In genomic region chr16:86035906-86036305, GRCh38 we compare ENCODE assay signal across 24 cellular contexts.
DNase-seq lines count a peak whose midpoint lies in the region; ATAC-seq, FAIRE-seq and TF ChIP-seq lines count a peak whose summit lies in the region.
"Had no signal": no experiment of that assay in that cellular context is flagged by ENCODE, and none has a peak within 500 bp of the region (broad histone marks: within the 10 kb centered on the region; RNA-seq: fewer than 3 reads in every experiment).

No MANE protein-coding gene starts in this region.

- no peak overlapping the region for H2BK120ac ChIP-seq in neuronal stem cell (ENCODE audit: low read depth, low read length)

- H3K14ac ChIP-seq in neuronal stem cell (ENCODE audit: low read length), result no peak overlapping the region

- H2AFZ ChIP-seq in neuronal stem cell (ENCODE audit: low read length) (no peak overlapping the region), OCI-LY7 (ENCODE audit: low read length) (no peak overlapping the region)
- H2AFZ ChIP-seq: GM23338 had no signal

- H2AK5ac ChIP-seq in neuronal stem cell (ENCODE audit: low read depth, low read length), result peak overlapping the region; percentile 30

- H4K91ac ChIP-seq in neuronal stem cell (ENCODE audit: low read depth, low read length, poor library complexity), result no peak overlapping the region

- H3K4me2 ChIP-seq in neuronal stem cell (ENCODE audit: insufficient read depth, low read length, poor library complexity, severe bottlenecking) (no peak overlapping the region), OCI-LY7 (ENCODE audit: low read length) (no peak overlapping the region)
- H3K4me2 ChIP-seq: BLaER1, GM23338 had no signal

- intact Hi-C loops in kidney (cut with DNase I) (no loop called here), upper lobe of right lung (cut with DNase I) (no loop called here), body of pancreas (cut with DNase I) (no loop called here), OCI-LY7 (cut with micrococcal nuclease; ENCODE audit: unreplicated experiment) (no loop called here)

- H3K79me1 ChIP-seq in neuronal stem cell (ENCODE audit: low read depth, low read length), result no peaks in the 10 kb centered on the region

- H3K36me3 Mint-ChIP-seq in T-helper 1 cell treated with Interleukin-12 subunit alpha and Interleukin-12 subunit beta and Interleukin-4 antibody, amounts not matched to agents 30 μg/mL and 1 μg/mL, for 36 hours (ENCODE audit: low read depth), result no peaks in the 10 kb centered on the region
- H3K36me3 Mint-ChIP-seq: CD4-positive, CD25-positive, alpha-beta regulatory T cell; CD8-positive, alpha-beta T cell had no signal

- H3K9ac ChIP-seq in kidney (ENCODE audit: low read length in 2 of 2) (no peak overlapping the region), neuronal stem cell (ENCODE audit: low read depth, low read length, poor library complexity) (no peak overlapping the region)
- H3K9ac ChIP-seq: BLaER1 had no signal

- no peak for DNase-seq in T-helper 1 cell
- DNase-seq in kidney, result peak; percentile 37
- no peak for DNase-seq in neuronal stem cell (ENCODE audit: low spot score)
- peak; percentile 48 for DNase-seq in upper lobe of right lung
- DNase-seq in DMS 273 (lab: John Stamatoyannopoulos, UW; ENCODE audit: unreplicated experiment), result no peak
- no peak for DNase-seq in body of pancreas
- DNase-seq in OCI-LY7 (ENCODE audit: low spot score), result no peak
- DNase-seq: CD4-positive, CD25-positive, alpha-beta regulatory T cell; CD8-positive, alpha-beta T cell; DMS 273 treated with DMSO at 0.1 percent for 48 hours; DMS79; EL; GDM1; H9 had no signal

- H3K9me2 ChIP-seq in OCI-LY7 (ENCODE audit: insufficient read depth, low read length), result no peaks in the 10 kb centered on the region

- H3K23ac ChIP-seq in neuronal stem cell (ENCODE audit: low read depth, low read length, poor library complexity), result no peak overlapping the region

- H3K4me3 ChIP-seq in kidney (ENCODE audit: low read length in 2 of 2) (no peak overlapping the region), neuronal stem cell (ENCODE audit: low read length in 2 of 2) (no peak overlapping the region), upper lobe of right lung (no peak overlapping the region), body of pancreas (no peak overlapping the region), OCI-LY7 (ENCODE audit: low read depth, low read length, poor library complexity, severe bottlenecking) (no peak overlapping the region)
- H3K4me3 ChIP-seq: BLaER1, GM12878, GM23338 had no signal

- BruUV-seq in OCI-LY7 (replicated peaks; lab: Mats Ljungman, UMichigan), result no TSS peak

- no peak for TF ChIP-seq CTCF in kidney (IDR thresholded peaks at IDR 0.05; ENCODE audit: borderline replicate concordance, extremely low read depth, insufficient read depth)
- no peak for TF ChIP-seq CTCF in upper lobe of right lung (IDR thresholded peaks at IDR 0.05)
- no peak for TF ChIP-seq CTCF in body of pancreas (IDR thresholded peaks at IDR 0.05)
- TF ChIP-seq CTCF in OCI-LY7 (conservative IDR thresholded peaks at IDR 0.05; ENCODE audit: low read length), result no peak

- no CpG with 5 or more reads among the region's 13 CpGs for WGBS in neuronal stem cell (ENCODE audit: extremely low coverage in 2 of 2, insufficient read length in 2 of 2, insufficient replicate concordance in 1 of 2), 2 donors
- WGBS in body of pancreas, 2 donors, result 85 to 90% methylated on average over 13 of the region's 13 CpGs

- H3K9me3 ChIP-seq in kidney (ENCODE audit: control insufficient read depth in 1 of 2, low read length in 2 of 2), result no peaks in the 10 kb centered on the region
- H3K9me3 ChIP-seq in neuronal stem cell (replicated peaks in 1 of 2; ENCODE audit: control insufficient read depth in 2 of 2, insufficient read depth in 1 of 2, low read depth in 1 of 2, low read length in 2 of 2), result peaks cover 0 to 4% of the 10 kb centered on the region in 2 donors
- no peaks in the 10 kb centered on the region for H3K9me3 ChIP-seq in upper lobe of right lung
- no peaks in the 10 kb centered on the region for H3K9me3 ChIP-seq in body of pancreas
- H3K9me3 ChIP-seq in OCI-LY7 (ENCODE audit: low read length), result no peaks in the 10 kb centered on the region
- H3K9me3 ChIP-seq: Caco-2 had no signal

- no peaks in the 10 kb centered on the region for H3K9me3 Mint-ChIP-seq in T-helper 1 cell treated with Interleukin-12 subunit alpha and Interleukin-12 subunit beta and Interleukin-4 antibody, amounts not matched to agents 30 μg/mL and 1 μg/mL, for 36 hours
- H3K9me3 Mint-ChIP-seq: CD4-positive, CD25-positive, alpha-beta regulatory T cell; CD8-positive, alpha-beta T cell had no signal

- no peak overlapping the region for H3K4ac ChIP-seq in neuronal stem cell (ENCODE audit: low read length)

- no peaks in the 10 kb centered on the region for H3K36me3 ChIP-seq in kidney (ENCODE audit: control insufficient read depth in 1 of 2, insufficient read depth in 2 of 2, low read length in 2 of 2)
- H3K36me3 ChIP-seq in neuronal stem cell (replicated peaks in 1 of 2; ENCODE audit: control insufficient read depth in 2 of 2, insufficient read depth in 2 of 2, low read length in 2 of 2), result no peaks in the 10 kb centered on the region
- H3K36me3 ChIP-seq in upper lobe of right lung, result no peaks in the 10 kb centered on the region
- no peaks in the 10 kb centered on the region for H3K36me3 ChIP-seq in body of pancreas (replicated peaks in 1 of 2; ENCODE audit: insufficient read depth in 1 of 2, low read depth in 2 of 2)
- H3K36me3 ChIP-seq in OCI-LY7 (ENCODE audit: insufficient read depth, low read length), result no peaks in the 10 kb centered on the region
- H3K36me3 ChIP-seq: BLaER1 had no signal

- no peaks in the 10 kb centered on the region for H3K79me2 ChIP-seq in OCI-LY7 (ENCODE audit: insufficient read depth, low read depth, low read length)

- no peak overlapping the region for H2BK15ac ChIP-seq in neuronal stem cell (ENCODE audit: low read length)

- H3K4me3 Mint-ChIP-seq in T-helper 1 cell treated with Interleukin-12 subunit alpha and Interleukin-12 subunit beta and Interleukin-4 antibody, amounts not matched to agents 30 μg/mL and 1 μg/mL, for 36 hours, result no peak overlapping the region
- H3K4me3 Mint-ChIP-seq: B cell; CD4-positive, CD25-positive, alpha-beta regulatory T cell; CD8-positive, alpha-beta T cell; GM23338; H9 had no signal

- H3K4me1 ChIP-seq in kidney (ENCODE audit: control insufficient read depth in 1 of 2, insufficient read depth in 1 of 2, low read depth in 1 of 2, low read length in 2 of 2) (peaks cover 0 to 2% of the 10 kb centered on the region in 2 donors), neuronal stem cell (ENCODE audit: control insufficient read depth in 2 of 2, insufficient read depth in 1 of 2, low read depth in 1 of 2, low read length in 2 of 2) (peaks cover 0 to 17% of the 10 kb centered on the region in 2 donors), upper lobe of right lung (no peaks in the 10 kb centered on the region), body of pancreas (peaks cover 7% of the 10 kb centered on the region), OCI-LY7 (ENCODE audit: insufficient read depth, low read length, poor library complexity, severe bottlenecking) (no peaks in the 10 kb centered on the region)
- H3K4me1 ChIP-seq: Caco-2 had no signal

- H4K8ac ChIP-seq in neuronal stem cell (ENCODE audit: low read depth, low read length), result no peak overlapping the region

- POLR2A ChIA-PET in OCI-LY7 (lab: Charles Lee), result interaction anchor here (0.7 kb wide), 1 partner anchor 422 kb away, joined by 3 read pairs; no protein-coding TSS in a partner anchor

- H3K27ac ChIP-seq in kidney (ENCODE audit: low read depth in 2 of 2, low read length in 2 of 2) (no peak overlapping the region), neuronal stem cell (replicated peaks; ENCODE audit: low read length) (no peak overlapping the region), upper lobe of right lung (no peak overlapping the region), body of pancreas (no peak overlapping the region), OCI-LY7 (ENCODE audit: low read depth, low read length, poor library complexity, severe bottlenecking) (no peak overlapping the region)
- H3K27ac ChIP-seq: 22Rv1, BLaER1, C4-2B had no signal

- peaks cover 2% of the 10 kb centered on the region for H3K4me1 Mint-ChIP-seq in T-helper 1 cell treated with Interleukin-12 subunit alpha and Interleukin-12 subunit beta and Interleukin-4 antibody, amounts not matched to agents 30 μg/mL and 1 μg/mL, for 36 hours (ENCODE audit: low read depth)
- H3K4me1 Mint-ChIP-seq: B cell; CD4-positive, CD25-positive, alpha-beta regulatory T cell had no signal

- no peaks in the 10 kb centered on the region for H4K20me1 ChIP-seq in OCI-LY7 (ENCODE audit: insufficient read depth, low read length)
- H4K20me1 ChIP-seq: BLaER1 had no signal

- no peak overlapping the region for H2BK5ac ChIP-seq in neuronal stem cell (ENCODE audit: low read length)

- peaks cover 3% of the 10 kb centered on the region for H3K27me3 Mint-ChIP-seq in T-helper 1 cell treated with Interleukin-12 subunit alpha and Interleukin-12 subunit beta and Interleukin-4 antibody, amounts not matched to agents 30 μg/mL and 1 μg/mL, for 36 hours (ENCODE audit: low read depth)
- H3K27me3 Mint-ChIP-seq: CD4-positive, CD25-positive, alpha-beta regulatory T cell had no signal

- no peak overlapping the region for H2BK12ac ChIP-seq in neuronal stem cell (ENCODE audit: low read length)

- TF ChIP-seq POLR2A in body of pancreas (IDR thresholded peaks at IDR 0.05), result no peak

- FAIRE-seq in kidney (lab: Jason Lieb, UNC), result no peak
- FAIRE-seq: A204.1, GM12878 had no signal

- no peak overlapping the region for H3K18ac ChIP-seq in neuronal stem cell (ENCODE audit: low read length)

- H3K27ac Mint-ChIP-seq in T-helper 1 cell treated with Interleukin-12 subunit alpha and Interleukin-12 subunit beta and Interleukin-4 antibody, amounts not matched to agents 30 μg/mL and 1 μg/mL, for 36 hours, result peak overlapping the region; percentile 26
- H3K27ac Mint-ChIP-seq: B cell; CD4-positive, CD25-positive, alpha-beta regulatory T cell; CD8-positive, alpha-beta T cell; GM23338; H9 had no signal

- ATAC-seq in upper lobe of right lung, result no peak
- ATAC-seq in body of pancreas, result no peak
- ATAC-seq: CD8-positive, alpha-beta T cell; GM12878; GM23338; HCT116 had no signal

- CTCF ChIA-PET in OCI-LY7 (lab: Charles Lee; ENCODE audit: unreplicated experiment), result no interaction called here

- H3K27me3 ChIP-seq in neuronal stem cell (ENCODE audit: control insufficient read depth in 3 of 3, insufficient read depth in 3 of 3, low read depth in 1 of 3, low read length in 3 of 3), result peaks cover 0 to 28% (median 0%) of the 10 kb centered on the region in 3 experiments
- H3K27me3 ChIP-seq in upper lobe of right lung, result peaks cover under 1% of the 10 kb centered on the region
- no peaks in the 10 kb centered on the region for H3K27me3 ChIP-seq in body of pancreas
- H3K27me3 ChIP-seq: BLaER1 had no signal

Comparison
In these comparisons a context has a peak if more than half of its experiments do, and no peak if none do; other contexts are left out.
1. DNase-seq: peak in kidney (single experiment) and upper lobe of right lung (single experiment); none in T-helper 1 cell (0 of 5), neuronal stem cell (single experiment), DMS 273 (single experiment), body of pancreas (0 of 4) and OCI-LY7 (single experiment).